ENCODE assay signal across 10 cellular contexts in the genomic region with DNA sequence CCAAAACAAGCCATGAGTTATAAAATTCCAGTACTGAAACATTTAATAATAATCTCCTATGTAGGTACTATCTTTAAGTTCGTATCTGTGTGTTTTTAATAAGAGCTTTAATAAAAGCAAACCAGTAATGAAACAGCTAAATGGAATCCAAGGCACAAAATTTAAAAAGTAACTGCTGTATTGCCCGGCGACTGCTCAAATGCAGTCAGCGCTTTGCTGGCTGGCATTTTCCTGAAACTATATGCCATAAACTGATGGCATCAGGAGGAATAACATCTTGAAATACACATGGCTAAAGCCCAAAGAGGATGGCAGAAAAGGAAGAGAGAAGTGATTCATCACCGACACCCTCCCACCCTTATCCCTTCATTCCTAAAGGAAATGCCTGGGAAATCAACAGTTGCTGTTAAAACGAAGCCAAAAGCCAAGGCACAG.
DNase-seq lines count a peak whose midpoint lies in the region; ATAC-seq and TF ChIP-seq lines count a peak whose summit lies in the region.
"Had no signal": no experiment of that assay in that cellular context is flagged by ENCODE, and none has a peak within 500 bp of the region (broad histone marks: within the 10 kb centered on the region; RNA-seq: fewer than 3 reads in every experiment).

No MANE protein-coding gene starts in this region.

- H3K27ac ChIP-seq in CD4-positive, alpha-beta T cell (ENCODE audit: low read depth, low read length), result no peak overlapping the region
- H3K27ac ChIP-seq in Panc1 (ENCODE audit: low read length) (peak overlapping the region; percentile 60), esophagus squamous epithelium (peak overlapping the region in 3 of 4 donors; percentile 45 to 68 (median 49))
- no peak overlapping the region for H3K27ac ChIP-seq in effector memory CD4-positive, alpha-beta T cell (ENCODE audit: insufficient read depth, low read length, poor library complexity, severe bottlenecking)
- H3K27ac ChIP-seq: cardiac muscle cell had no signal

- no peaks in the 10 kb centered on the region for H3K36me3 Mint-ChIP-seq in CD4-positive, alpha-beta T cell (ENCODE audit: low read depth)
- no peaks in the 10 kb centered on the region for H3K36me3 Mint-ChIP-seq in osteocyte (ENCODE audit: unreplicated experiment)
- H3K36me3 Mint-ChIP-seq: activated CD4-positive, alpha-beta memory T cell treated with anti-CD3 and anti-CD28 coated beads for 36 hours had no signal

- CTCF ChIA-PET in CD4-positive, alpha-beta T cell (lab: Charles Lee), result interaction anchor here (1.7 kb wide), 1 partner anchor 17 kb away, joined by 4 read pairs; no protein-coding TSS in a partner anchor
- CTCF ChIA-PET in Panc1 (lab: Charles Lee), result interaction anchor here (0.7 kb wide), 1 partner anchor 219 kb away, joined by 10 read pairs; no protein-coding TSS in a partner anchor

- H3K4me3 Mint-ChIP-seq in CD4-positive, alpha-beta T cell, result peak overlapping the region; percentile 5
- no peak overlapping the region for H3K4me3 Mint-ChIP-seq in osteocyte (ENCODE audit: unreplicated experiment)
- H3K4me3 Mint-ChIP-seq: activated CD4-positive, alpha-beta memory T cell treated with anti-CD3 and anti-CD28 coated beads for 36 hours had no signal

- no peaks in the 10 kb centered on the region for H3K9me3 ChIP-seq in CD4-positive, alpha-beta T cell (ENCODE audit: control insufficient read depth, low read length)
- peaks cover 4% of the 10 kb centered on the region; the same call in 1 of the 2 replicates for H3K9me3 ChIP-seq in Panc1 (ENCODE audit: control insufficient read depth, insufficient read depth, low read depth, low read length)
- H3K9me3 ChIP-seq in esophagus squamous epithelium, result peaks cover 0 to 3% (median 0%) of the 10 kb centered on the region in 3 donors
- H3K9me3 ChIP-seq in effector memory CD4-positive, alpha-beta T cell (ENCODE audit: control insufficient read depth, low read length), result no peaks in the 10 kb centered on the region

- no peak for TF ChIP-seq POLR2A in esophagus squamous epithelium (IDR thresholded peaks at IDR 0.05)

- H3K36me3 ChIP-seq in Panc1 (ENCODE audit: control insufficient read depth, insufficient read depth, low read length) (no peaks in the 10 kb centered on the region), esophagus squamous epithelium (no peaks in the 10 kb centered on the region)
- H3K36me3 ChIP-seq in effector memory CD4-positive, alpha-beta T cell (ENCODE audit: control insufficient read depth, insufficient read depth, low read length), result no peaks in the 10 kb centered on the region
- H3K36me3 ChIP-seq: cardiac muscle cell had no signal

- H3K4me3 ChIP-seq in Panc1 (ENCODE audit: low read depth in 2 of 2, low read length in 2 of 2) (no peak overlapping the region), esophagus squamous epithelium (no peak overlapping the region)
- H3K4me3 ChIP-seq in effector memory CD4-positive, alpha-beta T cell (ENCODE audit: insufficient read depth, low read depth, low read length, poor library complexity, severe bottlenecking), result no peak overlapping the region
- H3K4me3 ChIP-seq: cardiac muscle cell had no signal

- peak overlapping the region; percentile 88 for H3K27ac Mint-ChIP-seq in CD4-positive, alpha-beta T cell
- H3K27ac Mint-ChIP-seq in osteocyte (ENCODE audit: unreplicated experiment), result peak overlapping the region; percentile 93
- H3K27ac Mint-ChIP-seq: activated CD4-positive, alpha-beta memory T cell treated with anti-CD3 and anti-CD28 coated beads for 36 hours had no signal

- H3K4me1 ChIP-seq in Panc1 (ENCODE audit: control insufficient read depth, insufficient read depth, low read length) (peaks cover 4% of the 10 kb centered on the region), esophagus squamous epithelium (peaks cover 0 to 34% (median 2%) of the 10 kb centered on the region in 3 donors)
- H3K4me1 ChIP-seq in effector memory CD4-positive, alpha-beta T cell (ENCODE audit: control insufficient read depth, insufficient read depth, low read length, poor library complexity, severe bottlenecking), result peaks cover 13% of the 10 kb centered on the region

- no peaks in the 10 kb centered on the region for H3K27me3 Mint-ChIP-seq in CD4-positive, alpha-beta T cell
- no peaks in the 10 kb centered on the region for H3K27me3 Mint-ChIP-seq in osteocyte (ENCODE audit: unreplicated experiment)
- H3K27me3 Mint-ChIP-seq: activated CD4-positive, alpha-beta memory T cell treated with anti-CD3 and anti-CD28 coated beads for 36 hours had no signal

- DNase-seq in CD4-positive, alpha-beta T cell, result no peak
- DNase-seq in Panc1 (ENCODE audit: low read depth, low spot score), result no peak
- DNase-seq in esophagus squamous epithelium (lab: John Stamatoyannopoulos, UW), result no peak
- DNase-seq in osteocyte (ENCODE audit: extremely low spot score, unreplicated experiment), result no peak
- no peak for DNase-seq in NOMO-1 treated with DMSO at 0.1 percent for 48 hours (lab: John Stamatoyannopoulos, UW; ENCODE audit: unreplicated experiment)
- DNase-seq in NCI-H82 treated with DMSO at 0.1 percent for 48 hours (lab: John Stamatoyannopoulos, UW; ENCODE audit: unreplicated experiment), result no peak
- DNase-seq in posterior vena cava (ENCODE audit: low spot score), result no peak
- DNase-seq in effector memory CD4-positive, alpha-beta T cell, result no peak
- DNase-seq: activated CD4-positive, alpha-beta memory T cell treated with anti-CD3 and anti-CD28 coated beads for 36 hours had no signal

- in situ Hi-C loops in Panc1 (cut with HindIII; ENCODE audit: low pct_unique_long_range_greater_than_20kb, low sequenced_read_pairs), result no loop called here

- H3K4me1 Mint-ChIP-seq in CD4-positive, alpha-beta T cell (ENCODE audit: low read depth), result peaks cover 29% of the 10 kb centered on the region
- peaks cover 55% of the 10 kb centered on the region for H3K4me1 Mint-ChIP-seq in osteocyte (ENCODE audit: unreplicated experiment)

- no peaks in the 10 kb centered on the region for H3K9me3 Mint-ChIP-seq in CD4-positive, alpha-beta T cell
- H3K9me3 Mint-ChIP-seq in osteocyte (ENCODE audit: unreplicated experiment), result no peaks in the 10 kb centered on the region
- H3K9me3 Mint-ChIP-seq: activated CD4-positive, alpha-beta memory T cell treated with anti-CD3 and anti-CD28 coated beads for 36 hours had no signal

- no peaks in the 10 kb centered on the region for H3K27me3 ChIP-seq in CD4-positive, alpha-beta T cell (ENCODE audit: control insufficient read depth, insufficient read depth, low read length)
- H3K27me3 ChIP-seq in Panc1 (ENCODE audit: control insufficient read depth, insufficient read depth, low read length) (no peaks in the 10 kb centered on the region), esophagus squamous epithelium (no peaks in the 10 kb centered on the region)
- no peaks in the 10 kb centered on the region for H3K27me3 ChIP-seq in effector memory CD4-positive, alpha-beta T cell (replicated peaks; ENCODE audit: control insufficient read depth, insufficient read depth, low read length, poor library complexity, severe bottlenecking)
- H3K27me3 ChIP-seq: cardiac muscle cell had no signal

- no peak for ATAC-seq in CD4-positive, alpha-beta T cell (ENCODE audit: poor library complexity)
- peak; percentile 38; the same call in 1 of the 2 replicates for ATAC-seq in Panc1

- no TSS peak for BruUV-seq in Panc1 (replicated peaks; lab: Mats Ljungman, UMichigan)

- POLR2A ChIA-PET in CD4-positive, alpha-beta T cell (lab: Charles Lee), result interaction anchor here (1.0 to 1.6 kb wide), 3 partner anchors 27 to 233 kb away, joined by 4 to 13 read pairs (median 5); no protein-coding TSS in a partner anchor
- POLR2A ChIA-PET in Panc1 (lab: Charles Lee), result interaction anchor here (0.6 kb wide), 1 partner anchor 89 kb away, joined by 3 read pairs; no protein-coding TSS in a partner anchor

- WGBS in esophagus squamous epithelium, 2 donors, result 41 to 53% methylated on average over 6 of the region's 6 CpGs

- no peak for TF ChIP-seq CTCF in CD4-positive, alpha-beta T cell (IDR thresholded peaks at IDR 0.05)
- TF ChIP-seq CTCF in Panc1 (IDR thresholded peaks at IDR 0.05) (no peak), esophagus squamous epithelium (IDR thresholded peaks at IDR 0.05) (no peak), osteocyte (IDR thresholded peaks at IDR 0.05) (no peak)

- intact Hi-C loops in CD4-positive, alpha-beta T cell (cut with DNase I, micrococcal nuclease), result no loop called here
- intact Hi-C loops in Panc1 (cut with micrococcal nuclease; ENCODE audit: unreplicated experiment) (no loop called here), esophagus squamous epithelium (cut with DNase I) (no loop called here), posterior vena cava (cut with DNase I) (no loop called here)

Comparison
In these comparisons a context has a peak if more than half of its experiments do, and no peak if none do; other contexts are left out.
1. H3K27ac ChIP-seq: peak in Panc1 (single experiment) and esophagus squamous epithelium (3 of 4); none in CD4-positive, alpha-beta T cell (single experiment) and effector memory CD4-positive, alpha-beta T cell (single experiment).